ENCODE assay signal across 8 cellular contexts in genomic region chr12:25387136-25388050, GRCh38.
DNase-seq lines count a peak whose midpoint lies in the region; ATAC-seq and TF ChIP-seq lines count a peak whose summit lies in the region.

No MANE protein-coding gene starts in this region.

- peak overlapping the region; percentile 97 to 100 (median 99) for H3K9ac ChIP-seq in BLaER1 treated with 17β-estradiol and CSF1 and Interleukin-3, amounts not matched to agents 10 nM and 100 nM

- peaks cover 7% of the 10 kb centered on the region for H3K9me3 Mint-ChIP-seq in type B pancreatic cell

- no peaks in the 10 kb centered on the region for H3K36me3 ChIP-seq in BLaER1 treated with 17β-estradiol and CSF1 and Interleukin-3, amounts not matched to agents 10 nM and 100 nM
- no peaks in the 10 kb centered on the region for H3K36me3 ChIP-seq in left ventricle myocardium inferior

- H3K4me1 Mint-ChIP-seq in type B pancreatic cell (ENCODE audit: unreplicated experiment) = peaks cover 10% of the 10 kb centered on the region

- peak overlapping the region; percentile 97 to 100 (median 99); a peak in 21 of 22 replicates for H3K27ac ChIP-seq in BLaER1 treated with 17β-estradiol and CSF1 and Interleukin-3, amounts not matched to agents 10 nM and 100 nM
- H3K27ac ChIP-seq in left ventricle myocardium inferior (replicated peaks) = peak overlapping the region; percentile 100

- DNase-seq in NCI-H1417 treated with DMSO at 0.1 percent for 48 hours (lab: John Stamatoyannopoulos, UW) (peak; percentile 79), SW480 (ENCODE audit: low spot score) (peak; percentile 98), amniotic epithelial cell (ENCODE audit: low read depth) (peak; percentile 84), left ventricle myocardium inferior (peak; percentile 80), posterior vena cava (ENCODE audit: low spot score) (peak; percentile 93), type B pancreatic cell (ENCODE audit: extremely low spot score, unreplicated experiment) (no peak)

- intact Hi-C loops in left ventricle myocardium inferior (cut with micrococcal nuclease) (no loop called here), posterior vena cava (cut with DNase I) (no loop called here)

- H3K4me1 ChIP-seq in BLaER1 treated with 17β-estradiol and CSF1 and Interleukin-3, amounts not matched to agents 10 nM and 100 nM = peaks cover 20 to 40% (median 33%) of the 10 kb centered on the region in 10 experiments
- H3K4me1 ChIP-seq in left ventricle myocardium inferior = peaks cover 12% of the 10 kb centered on the region

- H3K27me3 ChIP-seq in BLaER1 treated with 17β-estradiol and CSF1 and Interleukin-3, amounts not matched to agents 10 nM and 100 nM = no peaks in the 10 kb centered on the region
- no peaks in the 10 kb centered on the region for H3K27me3 ChIP-seq in left ventricle myocardium inferior (ENCODE audit: low read depth)

- H4K20me1 ChIP-seq in BLaER1 treated with 17β-estradiol and CSF1 and Interleukin-3, amounts not matched to agents 10 nM and 100 nM = no peaks in the 10 kb centered on the region

- peak; percentile 32 for ATAC-seq in GM21528 (IDR thresholded peaks at IDR 0.05; ENCODE audit: low FRiP score, unreplicated experiment)

- H3K4me3 ChIP-seq in BLaER1 treated with 17β-estradiol and CSF1 and Interleukin-3, amounts not matched to agents 10 nM and 100 nM = peak overlapping the region; percentile 65 to 80 (median 73)
- H3K4me3 ChIP-seq in left ventricle myocardium inferior = peak overlapping the region; percentile 82

- peaks cover 21% of the 10 kb centered on the region for H3K27me3 Mint-ChIP-seq in type B pancreatic cell

- H3K4me2 ChIP-seq in BLaER1 treated with 17β-estradiol and CSF1 and Interleukin-3, amounts not matched to agents 10 nM and 100 nM = peak overlapping the region; percentile 81 to 98 (median 91)

- peaks cover 7% of the 10 kb centered on the region for H3K36me3 Mint-ChIP-seq in type B pancreatic cell

- peak overlapping the region; percentile 100 for H3K27ac Mint-ChIP-seq in type B pancreatic cell

- TF ChIP-seq CTCF in left ventricle myocardium inferior (IDR thresholded peaks at IDR 0.05; ENCODE audit: borderline replicate concordance) = peak; percentile 89
- TF ChIP-seq CTCF in type B pancreatic cell (conservative IDR thresholded peaks at IDR 0.05) = peak; percentile 93

- H3K9me3 ChIP-seq in BLaER1 treated with 17β-estradiol and CSF1 and Interleukin-3, amounts not matched to agents 10 nM and 100 nM (replicated peaks in 1 of 11) = peaks cover 0 to 11% (median 4%) of the 10 kb centered on the region in 11 experiments; a peak in 9 of 22 replicates
- no peaks in the 10 kb centered on the region for H3K9me3 ChIP-seq in left ventricle myocardium inferior (replicated peaks)

- H3K4me3 Mint-ChIP-seq in type B pancreatic cell = peak overlapping the region; percentile 99
